Comparison of ENCODE assay signal across 8 cellular contexts in the genomic region with DNA sequence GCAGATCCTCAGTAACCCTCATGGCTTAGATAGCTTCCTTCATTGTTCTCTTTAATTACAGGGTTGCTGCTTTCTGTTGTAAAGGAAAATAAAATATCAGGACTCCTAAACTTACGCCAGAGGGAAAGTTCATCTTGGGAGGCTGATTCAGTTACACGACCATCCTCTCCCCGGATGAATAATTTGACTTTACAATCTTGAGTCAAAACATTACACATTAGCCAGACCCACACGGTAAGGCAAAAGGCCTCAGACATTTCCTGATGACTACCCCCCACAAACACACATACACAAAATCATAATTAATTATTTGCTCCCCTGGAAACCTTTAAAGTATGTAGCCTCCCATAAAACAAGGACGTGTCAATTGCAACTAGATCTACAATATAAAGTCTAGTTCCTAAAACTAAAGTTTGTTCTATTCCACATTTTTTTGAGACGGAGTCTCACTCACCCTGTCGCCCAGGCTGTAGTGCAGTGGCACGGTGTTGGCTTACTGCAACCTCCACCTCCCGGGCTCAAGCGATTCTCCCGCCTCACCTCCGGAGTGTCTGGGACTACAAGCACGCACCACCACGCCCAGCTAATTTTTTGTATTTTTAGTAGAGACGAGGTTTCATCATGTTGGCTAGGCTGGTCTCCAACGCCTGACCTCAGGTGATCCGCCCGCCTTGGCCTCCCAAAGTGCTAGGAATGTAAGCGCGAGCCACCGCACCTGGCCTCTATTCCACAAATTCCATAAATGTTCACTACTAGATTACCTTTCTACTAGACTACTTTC. TPM values are rescaled to one million over a fixed set of nuclear protein-coding genes. Genes with fewer than 3 reads are reported as not detected.
DNase-seq lines count a peak whose midpoint lies in the region; ATAC-seq and TF ChIP-seq lines count a peak whose summit lies in the region.

No MANE protein-coding gene starts in this region.

- H3K9me3 ChIP-seq in GM23248 (ENCODE audit: low read depth): no peaks in the 10 kb centered on the region

- no peaks in the 10 kb centered on the region for H3K9me3 Mint-ChIP-seq in activated B cell treated with CpG ODN at 0.5 μM for 24 hours
- H3K9me3 Mint-ChIP-seq in stimulated activated memory B cell treated with anti-CD40 and anti-IgM and Interleukin-4, amounts not matched to agents 10 μg/mL and 1 μg/mL and 100 μg/mL, for 72 hours: no peaks in the 10 kb centered on the region

- H3K4me3 Mint-ChIP-seq in activated B cell treated with CpG ODN at 0.5 μM for 24 hours: peak overlapping the region; percentile 93
- H3K4me3 Mint-ChIP-seq in stimulated activated memory B cell treated with anti-CD40 and anti-IgM and Interleukin-4, amounts not matched to agents 10 μg/mL and 1 μg/mL and 100 μg/mL, for 72 hours: peak overlapping the region; percentile 99

- DNase-seq in AG09309 (ENCODE audit: low read depth) (no peak), GM23248 (peak; percentile 79), activated B cell treated with CpG ODN at 0.5 μM for 24 hours (no peak), SK-N-DZ (ENCODE audit: low spot score) (no peak), NCI-H1694 treated with DMSO at 0.1 percent for 48 hours (lab: John Stamatoyannopoulos, UW) (no peak)

- H3K79me2 ChIP-seq in GM23248 (ENCODE audit: insufficient read depth): peaks cover 41% of the 10 kb centered on the region

- H3K4me1 Mint-ChIP-seq in activated B cell treated with CpG ODN at 0.5 μM for 24 hours: peaks cover 44% of the 10 kb centered on the region
- H3K4me1 Mint-ChIP-seq in stimulated activated memory B cell treated with anti-CD40 and anti-IgM and Interleukin-4, amounts not matched to agents 10 μg/mL and 1 μg/mL and 100 μg/mL, for 72 hours: peaks cover 42% of the 10 kb centered on the region

- POLR2A ChIA-PET in activated B cell treated with CpG ODN at 0.5 μM for 24 hours (lab: Charles Lee): interaction anchor here (0.6 to 8.4 kb wide), 42 partner anchors 7 to 857 kb away, joined by 3 to 457 read pairs (median 6); a partner anchor contains a TSS

- peaks cover 11% of the 10 kb centered on the region; the same call in 1 of the 2 replicates for H3K36me3 ChIP-seq in GM23248 (ENCODE audit: low read depth)

- 74% methylated on average over 21 of the region's 21 CpGs for WGBS in GM23248 (ENCODE audit: low coverage in 1 of 2, low lambda C conversion rate in 2 of 2, missing lambda C conversion rate in 2 of 2), 2 experiments

- peak overlapping the region; percentile 93 for H3K4me3 ChIP-seq in AG09309 (ENCODE audit: control insufficient read depth, low read depth, low read length)
- peak overlapping the region; percentile 98 for H3K4me3 ChIP-seq in GM23248
- H3K4me3 ChIP-seq in iPS-11a (ENCODE audit: low read depth, low read length): peak overlapping the region; percentile 95

- H2AFZ ChIP-seq in GM23248: peak overlapping the region; percentile 88

- peak overlapping the region; percentile 98 for H3K9ac ChIP-seq in GM23248

- no peak for ATAC-seq in activated B cell treated with CpG ODN at 0.5 μM for 24 hours (ENCODE audit: low read depth)
- peak; percentile 9 for ATAC-seq in stimulated activated memory B cell treated with anti-CD40 and anti-IgM and Interleukin-4, amounts not matched to agents 10 μg/mL and 1 μg/mL and 100 μg/mL, for 72 hours
- ATAC-seq in HG03520 (IDR thresholded peaks at IDR 0.05; ENCODE audit: unreplicated experiment): no peak

- H3K9me2 ChIP-seq in GM23248 (ENCODE audit: insufficient read depth): no peaks in the 10 kb centered on the region

- H3K27me3 ChIP-seq in GM23248 (replicated peaks; ENCODE audit: insufficient read depth): no peaks in the 10 kb centered on the region

- H3K4me1 ChIP-seq in GM23248 (ENCODE audit: insufficient read depth): peaks cover 25% of the 10 kb centered on the region

- no peaks in the 10 kb centered on the region for H3K27me3 Mint-ChIP-seq in activated B cell treated with CpG ODN at 0.5 μM for 24 hours
- no peaks in the 10 kb centered on the region for H3K27me3 Mint-ChIP-seq in stimulated activated memory B cell treated with anti-CD40 and anti-IgM and Interleukin-4, amounts not matched to agents 10 μg/mL and 1 μg/mL and 100 μg/mL, for 72 hours

- H3K4me2 ChIP-seq in GM23248 (ENCODE audit: unreplicated experiment): peak overlapping the region; percentile 88

- peaks cover 23% of the 10 kb centered on the region for H3K36me3 Mint-ChIP-seq in activated B cell treated with CpG ODN at 0.5 μM for 24 hours (ENCODE audit: low read depth)
- peaks cover 12% of the 10 kb centered on the region for H3K36me3 Mint-ChIP-seq in stimulated activated memory B cell treated with anti-CD40 and anti-IgM and Interleukin-4, amounts not matched to agents 10 μg/mL and 1 μg/mL and 100 μg/mL, for 72 hours

- H4K20me1 ChIP-seq in GM23248 (ENCODE audit: insufficient read depth): no peaks in the 10 kb centered on the region; the same call in 1 of the 2 replicates

- no peak for TF ChIP-seq CTCF in AG09309 (IDR thresholded peaks at IDR 0.05; ENCODE audit: control insufficient read depth, insufficient read depth, low read depth, low read length, missing control alignments)
- TF ChIP-seq CTCF in activated B cell treated with CpG ODN at 0.5 μM for 24 hours (IDR thresholded peaks at IDR 0.05): no peak

- peak overlapping the region; percentile 99 for H3K27ac ChIP-seq in GM23248

- intact Hi-C loops in activated B cell treated with CpG ODN at 0.5 μM for 24 hours (cut with micrococcal nuclease): loop anchor here (1.0 kb wide), 1 partner anchor 21 kb away; no protein-coding TSS in a partner anchor

- H3F3A ChIP-seq in GM23248 (ENCODE audit: insufficient read depth): peaks cover 27% of the 10 kb centered on the region; the same call in 1 of the 2 replicates

- in situ Hi-C loops in GM23248 (cut with MboI): no loop called here

- H3K27ac Mint-ChIP-seq in activated B cell treated with CpG ODN at 0.5 μM for 24 hours: peak overlapping the region; percentile 92
- H3K27ac Mint-ChIP-seq in stimulated activated memory B cell treated with anti-CD40 and anti-IgM and Interleukin-4, amounts not matched to agents 10 μg/mL and 1 μg/mL and 100 μg/mL, for 72 hours: peak overlapping the region; percentile 96

- CTCF ChIA-PET in activated B cell treated with CpG ODN at 0.5 μM for 24 hours (lab: Charles Lee): interaction anchor here (1.0 to 3.1 kb wide), 8 partner anchors 10 to 183 kb away, joined by 3 to 23 read pairs (median 7); a partner anchor contains a TSS

RNA-seq across cellular contexts. Expression of a gene that starts 0.8 kb away (rescaled TPM):
- total RNA-seq in GM23248 (2014; rRNA removed; shearing (Covaris generic)): 462 and 474 TPM in 2 replicates
- polyA plus RNA-seq in GM23248 (2016; fragmentation: Nextera tagmentation; extraction: Ambion mirVana): 759 and 775 TPM in 2 replicates
- 351 and 413 TPM in 2 replicates for total RNA-seq in activated B cell treated with CpG ODN at 0.5 μM for 24 hours
- polyA plus RNA-seq in SK-N-DZ (2014; cell fraction: cytosol; rRNA removed): 932 and 979 TPM in 2 replicates
- 322 and 425 TPM in 2 replicates for polyA plus RNA-seq in SK-N-DZ (2014; cell fraction: nucleus; rRNA removed)

RNA-seq across cellular contexts. Expression of a gene that starts 22.4 kb away (rescaled TPM):
- 2.8 and 12.9 TPM in 2 replicates for total RNA-seq in GM23248 (2014; rRNA removed; shearing (Covaris generic))
- polyA plus RNA-seq in GM23248 (2016; fragmentation: Nextera tagmentation; extraction: Ambion mirVana): 4.4 and 4.5 TPM in 2 replicates
- 3.6 and 5.1 TPM in 2 replicates for total RNA-seq in activated B cell treated with CpG ODN at 0.5 μM for 24 hours
- polyA plus RNA-seq in SK-N-DZ (2014; cell fraction: cytosol; rRNA removed): 5.1 and 5.7 TPM in 2 replicates
- 1.6 and 4.8 TPM in 2 replicates for polyA plus RNA-seq in SK-N-DZ (2014; cell fraction: nucleus; rRNA removed)

RNA-seq across cellular contexts. Expression of a gene that starts 22.6 kb away (rescaled TPM):
- 0.76 and 1.4 TPM in 2 replicates for total RNA-seq in GM23248 (2014; rRNA removed; shearing (Covaris generic))
- 1.8 TPM in 2 replicates for polyA plus RNA-seq in GM23248 (2016; fragmentation: Nextera tagmentation; extraction: Ambion mirVana)
- total RNA-seq in activated B cell treated with CpG ODN at 0.5 μM for 24 hours: 1.1 TPM in 2 replicates
- polyA plus RNA-seq in SK-N-DZ (2014; cell fraction: cytosol; rRNA removed): 6.4 and 6.7 TPM in 2 replicates
- polyA plus RNA-seq in SK-N-DZ (2014; cell fraction: nucleus; rRNA removed): 1.8 and 2.9 TPM in 2 replicates

RNA-seq across cellular contexts. Expression of a gene that starts 28.1 kb away (rescaled TPM):
- total RNA-seq in GM23248 (2014; rRNA removed; shearing (Covaris generic)): 76.3 and 86.9 TPM in 2 replicates
- 106 and 108 TPM in 2 replicates for polyA plus RNA-seq in GM23248 (2016; fragmentation: Nextera tagmentation; extraction: Ambion mirVana)
- total RNA-seq in activated B cell treated with CpG ODN at 0.5 μM for 24 hours: 215 and 218 TPM in 2 replicates
- 157 and 160 TPM in 2 replicates for polyA plus RNA-seq in SK-N-DZ (2014; cell fraction: cytosol; rRNA removed)
- polyA plus RNA-seq in SK-N-DZ (2014; cell fraction: nucleus; rRNA removed): 148 and 192 TPM in 2 replicates

RNA-seq across cellular contexts. Expression of a gene that starts 31.6 kb away (rescaled TPM):
- total RNA-seq in GM23248 (2014; rRNA removed; shearing (Covaris generic)): 1.1 and 1.3 TPM in 2 replicates
- polyA plus RNA-seq in GM23248 (2016; fragmentation: Nextera tagmentation; extraction: Ambion mirVana): 1.5 and 1.8 TPM in 2 replicates
- total RNA-seq in activated B cell treated with CpG ODN at 0.5 μM for 24 hours: 11.7 and 12.2 TPM in 2 replicates
- 2.3 and 3.3 TPM in 2 replicates for polyA plus RNA-seq in SK-N-DZ (2014; cell fraction: cytosol; rRNA removed)
- 1.7 and 2.1 TPM in 2 replicates for polyA plus RNA-seq in SK-N-DZ (2014; cell fraction: nucleus; rRNA removed)
